1 cellular context compared by ENCODE assay signal in genomic region chr5:71011194-71011792, GRCh38.
A peak's percentile ranks its signal among the peaks of the same experiment; 100 is the strongest.
TF ChIP-seq lines count a peak whose summit lies in the region.

No MANE protein-coding gene starts in this region.

TF ChIP-seq in HepG2, 621 proteins besides CTCF, POLR2A, EP300 and RAD21 (continued from another document and continues in another):
- TF ChIP-seq, protein P1, sequence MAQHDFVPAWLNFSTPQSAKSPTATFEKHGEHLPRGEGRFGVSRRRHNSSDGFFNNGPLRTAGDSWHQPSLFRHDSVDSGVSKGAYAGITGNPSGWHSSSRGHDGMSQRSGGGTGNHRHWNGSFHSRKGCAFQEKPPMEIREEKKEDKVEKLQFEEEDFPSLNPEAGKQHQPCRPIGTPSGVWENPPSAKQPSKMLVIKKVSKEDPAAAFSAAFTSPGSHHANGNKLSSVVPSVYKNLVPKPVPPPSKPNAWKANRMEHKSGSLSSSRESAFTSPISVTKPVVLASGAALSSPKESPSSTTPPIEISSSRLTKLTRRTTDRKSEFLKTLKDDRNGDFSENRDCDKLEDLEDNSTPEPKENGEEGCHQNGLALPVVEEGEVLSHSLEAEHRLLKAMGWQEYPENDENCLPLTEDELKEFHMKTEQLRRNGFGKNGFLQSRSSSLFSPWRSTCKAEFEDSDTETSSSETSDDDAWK (CRISPR knock-in tag; IDR thresholded peaks at IDR 0.05) = no peak
- TF ChIP-seq ZNF629 (CRISPR knock-in tag; conservative IDR thresholded peaks at IDR 0.05) = peak; percentile 89
- TF ChIP-seq ZNF703 (CRISPR knock-in tag; IDR thresholded peaks at IDR 0.05; ENCODE audit: borderline replicate concordance) = no peak
- no peak for TF ChIP-seq ZNF75D (CRISPR knock-in tag; IDR thresholded peaks at IDR 0.05; ENCODE audit: borderline replicate concordance)
- TF ChIP-seq SIX4 (CRISPR knock-in tag; IDR thresholded peaks at IDR 0.05) = peak; percentile 77; the same call in 1 of the 2 replicates
- TF ChIP-seq, protein P2, sequence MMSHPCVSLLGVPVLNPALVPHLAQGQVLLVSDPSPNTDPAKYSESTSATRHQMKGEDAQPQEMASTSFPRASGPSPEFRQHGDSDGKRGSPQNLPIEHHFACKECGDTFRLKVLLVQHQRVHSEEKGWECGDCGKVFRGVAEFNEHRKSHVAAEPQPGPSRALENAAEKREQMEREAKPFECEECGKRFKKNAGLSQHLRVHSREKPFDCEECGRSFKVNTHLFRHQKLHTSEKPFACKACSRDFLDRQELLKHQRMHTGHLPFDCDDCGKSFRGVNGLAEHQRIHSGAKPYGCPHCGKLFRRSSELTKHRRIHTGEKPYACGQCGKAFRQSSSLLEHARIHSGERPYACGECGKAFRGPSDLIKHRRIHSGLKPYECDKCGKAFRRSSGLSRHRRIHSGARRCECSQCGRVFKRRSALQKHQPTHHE (CRISPR knock-in tag; IDR thresholded peaks at IDR 0.05; ENCODE audit: borderline replicate concordance) = no peak
- no peak for TF ChIP-seq GLMP (CRISPR knock-in tag; IDR thresholded peaks at IDR 0.05; ENCODE audit: borderline replicate concordance)
- no peak for TF ChIP-seq IRF2 (CRISPR knock-in tag; IDR thresholded peaks at IDR 0.05)
- no peak for TF ChIP-seq CBX2 (IDR thresholded peaks at IDR 0.05; ENCODE audit: low read depth, low read length)
- TF ChIP-seq CBX2 (CRISPR knock-in tag; IDR thresholded peaks at IDR 0.05; ENCODE audit: low read depth) = no peak
- TF ChIP-seq MBNL3 (CRISPR knock-in tag; conservative IDR thresholded peaks at IDR 0.05) = no peak
- TF ChIP-seq, protein P3, sequence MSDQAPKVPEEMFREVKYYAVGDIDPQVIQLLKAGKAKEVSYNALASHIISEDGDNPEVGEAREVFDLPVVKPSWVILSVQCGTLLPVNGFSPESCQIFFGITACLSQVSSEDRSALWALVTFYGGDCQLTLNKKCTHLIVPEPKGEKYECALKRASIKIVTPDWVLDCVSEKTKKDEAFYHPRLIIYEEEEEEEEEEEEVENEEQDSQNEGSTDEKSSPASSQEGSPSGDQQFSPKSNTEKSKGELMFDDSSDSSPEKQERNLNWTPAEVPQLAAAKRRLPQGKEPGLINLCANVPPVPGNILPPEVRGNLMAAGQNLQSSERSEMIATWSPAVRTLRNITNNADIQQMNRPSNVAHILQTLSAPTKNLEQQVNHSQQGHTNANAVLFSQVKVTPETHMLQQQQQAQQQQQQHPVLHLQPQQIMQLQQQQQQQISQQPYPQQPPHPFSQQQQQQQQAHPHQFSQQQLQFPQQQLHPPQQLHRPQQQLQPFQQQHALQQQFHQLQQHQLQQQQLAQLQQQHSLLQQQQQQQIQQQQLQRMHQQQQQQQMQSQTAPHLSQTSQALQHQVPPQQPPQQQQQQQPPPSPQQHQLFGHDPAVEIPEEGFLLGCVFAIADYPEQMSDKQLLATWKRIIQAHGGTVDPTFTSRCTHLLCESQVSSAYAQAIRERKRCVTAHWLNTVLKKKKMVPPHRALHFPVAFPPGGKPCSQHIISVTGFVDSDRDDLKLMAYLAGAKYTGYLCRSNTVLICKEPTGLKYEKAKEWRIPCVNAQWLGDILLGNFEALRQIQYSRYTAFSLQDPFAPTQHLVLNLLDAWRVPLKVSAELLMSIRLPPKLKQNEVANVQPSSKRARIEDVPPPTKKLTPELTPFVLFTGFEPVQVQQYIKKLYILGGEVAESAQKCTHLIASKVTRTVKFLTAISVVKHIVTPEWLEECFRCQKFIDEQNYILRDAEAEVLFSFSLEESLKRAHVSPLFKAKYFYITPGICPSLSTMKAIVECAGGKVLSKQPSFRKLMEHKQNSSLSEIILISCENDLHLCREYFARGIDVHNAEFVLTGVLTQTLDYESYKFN (CRISPR knock-in tag; conservative IDR thresholded peaks at IDR 0.05) = peak; percentile 77; the same call in 1 of the 2 replicates
- TF ChIP-seq BATF2 (CRISPR knock-in tag; IDR thresholded peaks at IDR 0.05) = no peak
- peak; percentile 49; the same call in 1 of the 2 replicates for TF ChIP-seq PITX1 (CRISPR knock-in tag; IDR thresholded peaks at IDR 0.05)
- TF ChIP-seq ZFP36L1 (CRISPR knock-in tag; IDR thresholded peaks at IDR 0.05) = no peak
- TF ChIP-seq ZNF235 (CRISPR knock-in tag; IDR thresholded peaks at IDR 0.05; ENCODE audit: borderline replicate concordance) = no peak
- TF ChIP-seq PHF8 (CRISPR knock-in tag; IDR thresholded peaks at IDR 0.05) = no peak
- TF ChIP-seq ZFP82 (CRISPR knock-in tag; IDR thresholded peaks at IDR 0.05; ENCODE audit: borderline replicate concordance) = no peak
- peak; percentile 54; the same call in 1 of the 2 replicates for TF ChIP-seq ZNF747 (CRISPR knock-in tag; IDR thresholded peaks at IDR 0.05; ENCODE audit: borderline replicate concordance)
- no peak for TF ChIP-seq ELF4 (CRISPR knock-in tag; IDR thresholded peaks at IDR 0.05; ENCODE audit: borderline replicate concordance)
- no peak for TF ChIP-seq CBX1 (IDR thresholded peaks at IDR 0.05; ENCODE audit: low read depth)
- TF ChIP-seq, protein P4, sequence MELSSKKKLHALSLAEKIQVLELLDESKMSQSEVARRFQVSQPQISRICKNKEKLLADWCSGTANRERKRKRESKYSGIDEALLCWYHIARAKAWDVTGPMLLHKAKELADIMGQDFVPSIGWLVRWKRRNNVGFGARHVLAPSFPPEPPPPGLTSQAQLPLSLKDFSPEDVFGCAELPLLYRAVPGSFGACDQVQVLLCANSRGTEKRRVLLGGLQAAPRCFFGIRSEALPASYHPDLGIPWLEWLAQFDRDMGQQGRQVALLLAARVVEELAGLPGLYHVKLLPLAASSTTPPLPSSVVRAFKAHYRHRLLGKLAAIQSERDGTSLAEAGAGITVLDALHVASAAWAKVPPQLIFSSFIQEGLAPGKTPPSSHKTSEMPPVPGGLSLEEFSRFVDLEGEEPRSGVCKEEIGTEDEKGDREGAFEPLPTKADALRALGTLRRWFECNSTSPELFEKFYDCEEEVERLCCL (CRISPR knock-in tag; IDR thresholded peaks at IDR 0.05; ENCODE audit: borderline replicate concordance) = no peak
- no peak for TF ChIP-seq HDAC1 (CRISPR knock-in tag; IDR thresholded peaks at IDR 0.05)
- no peak for TF ChIP-seq U2AF2 (IDR thresholded peaks at IDR 0.05; ENCODE audit: low read depth, low read length)
- no peak for TF ChIP-seq ZNF367 (CRISPR knock-in tag; IDR thresholded peaks at IDR 0.05; ENCODE audit: borderline replicate concordance)
- 0 out of 4 replicates have a peak, but pooled peaks of 1 of the 2 experiments have one; percentile 31 for TF ChIP-seq NR2F1 (CRISPR knock-in tag; IDR thresholded peaks at IDR 0.05)
- no peak for TF ChIP-seq ARID2 (CRISPR knock-in tag; IDR thresholded peaks at IDR 0.05; ENCODE audit: borderline replicate concordance)
- no peak for TF ChIP-seq PAX8 (CRISPR knock-in tag; IDR thresholded peaks at IDR 0.05; ENCODE audit: borderline replicate concordance)
- 0 out of 2 replicates have a peak, but pooled peaks have one; percentile 32 for TF ChIP-seq MED1 (CRISPR knock-in tag; IDR thresholded peaks at IDR 0.05)
- TF ChIP-seq ZBTB7B (CRISPR knock-in tag; IDR thresholded peaks at IDR 0.05) = 0 out of 2 replicates have a peak, but pooled peaks have one; percentile 28
- no peak for TF ChIP-seq ZNF101 (CRISPR knock-in tag; IDR thresholded peaks at IDR 0.05; ENCODE audit: borderline replicate concordance, low read depth)
- TF ChIP-seq ZBED4 (CRISPR knock-in tag; IDR thresholded peaks at IDR 0.05; ENCODE audit: borderline replicate concordance) = no peak
- no peak for TF ChIP-seq E2F5 (CRISPR knock-in tag; conservative IDR thresholded peaks at IDR 0.05)
- TF ChIP-seq, protein P5, sequence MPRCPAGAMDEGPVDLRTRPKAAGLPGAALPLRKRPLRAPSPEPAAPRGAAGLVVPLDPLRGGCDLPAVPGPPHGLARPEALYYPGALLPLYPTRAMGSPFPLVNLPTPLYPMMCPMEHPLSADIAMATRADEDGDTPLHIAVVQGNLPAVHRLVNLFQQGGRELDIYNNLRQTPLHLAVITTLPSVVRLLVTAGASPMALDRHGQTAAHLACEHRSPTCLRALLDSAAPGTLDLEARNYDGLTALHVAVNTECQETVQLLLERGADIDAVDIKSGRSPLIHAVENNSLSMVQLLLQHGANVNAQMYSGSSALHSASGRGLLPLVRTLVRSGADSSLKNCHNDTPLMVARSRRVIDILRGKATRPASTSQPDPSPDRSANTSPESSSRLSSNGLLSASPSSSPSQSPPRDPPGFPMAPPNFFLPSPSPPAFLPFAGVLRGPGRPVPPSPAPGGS (CRISPR knock-in tag; IDR thresholded peaks at IDR 0.05) = 0 out of 2 replicates have a peak, but pooled peaks have one; percentile 46
- no peak for TF ChIP-seq GATA4 (IDR thresholded peaks at IDR 0.05; ENCODE audit: borderline replicate concordance, low read depth)
- TF ChIP-seq ZSCAN20 (CRISPR knock-in tag; IDR thresholded peaks at IDR 0.05; ENCODE audit: borderline replicate concordance) = no peak
- TF ChIP-seq ZNF773 (CRISPR knock-in tag; IDR thresholded peaks at IDR 0.05; ENCODE audit: borderline replicate concordance) = no peak
- no peak for TF ChIP-seq ZNF260 (CRISPR knock-in tag; IDR thresholded peaks at IDR 0.05; ENCODE audit: borderline replicate concordance, low read depth)
- TF ChIP-seq ISL2 (CRISPR knock-in tag; IDR thresholded peaks at IDR 0.05) = no peak
- TF ChIP-seq CHCHD3 (CRISPR knock-in tag; IDR thresholded peaks at IDR 0.05) = no peak
- no peak for TF ChIP-seq RBAK (CRISPR knock-in tag; IDR thresholded peaks at IDR 0.05)
- TF ChIP-seq ZNF446 (CRISPR knock-in tag; IDR thresholded peaks at IDR 0.05) = no peak
- no peak for TF ChIP-seq MATR3 (CRISPR knock-in tag; IDR thresholded peaks at IDR 0.05)
- TF ChIP-seq, protein P6, sequence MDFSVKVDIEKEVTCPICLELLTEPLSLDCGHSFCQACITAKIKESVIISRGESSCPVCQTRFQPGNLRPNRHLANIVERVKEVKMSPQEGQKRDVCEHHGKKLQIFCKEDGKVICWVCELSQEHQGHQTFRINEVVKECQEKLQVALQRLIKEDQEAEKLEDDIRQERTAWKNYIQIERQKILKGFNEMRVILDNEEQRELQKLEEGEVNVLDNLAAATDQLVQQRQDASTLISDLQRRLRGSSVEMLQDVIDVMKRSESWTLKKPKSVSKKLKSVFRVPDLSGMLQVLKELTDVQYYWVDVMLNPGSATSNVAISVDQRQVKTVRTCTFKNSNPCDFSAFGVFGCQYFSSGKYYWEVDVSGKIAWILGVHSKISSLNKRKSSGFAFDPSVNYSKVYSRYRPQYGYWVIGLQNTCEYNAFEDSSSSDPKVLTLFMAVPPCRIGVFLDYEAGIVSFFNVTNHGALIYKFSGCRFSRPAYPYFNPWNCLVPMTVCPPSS (IDR thresholded peaks at IDR 0.05) = no peak
- TF ChIP-seq SP140L (CRISPR knock-in tag; IDR thresholded peaks at IDR 0.05; ENCODE audit: borderline replicate concordance) = no peak
- TF ChIP-seq HOXD1 (CRISPR knock-in tag; IDR thresholded peaks at IDR 0.05) = no peak
- no peak for TF ChIP-seq MAX (IDR thresholded peaks at IDR 0.05)
- no peak for TF ChIP-seq IRX3 (CRISPR knock-in tag; IDR thresholded peaks at IDR 0.05; ENCODE audit: borderline replicate concordance, low read depth)
- TF ChIP-seq TAF15 (IDR thresholded peaks at IDR 0.05; ENCODE audit: low read depth, low read length, poor library complexity, severe bottlenecking) = no peak
